1 cellular context compared by ENCODE assay signal in the genomic region with DNA sequence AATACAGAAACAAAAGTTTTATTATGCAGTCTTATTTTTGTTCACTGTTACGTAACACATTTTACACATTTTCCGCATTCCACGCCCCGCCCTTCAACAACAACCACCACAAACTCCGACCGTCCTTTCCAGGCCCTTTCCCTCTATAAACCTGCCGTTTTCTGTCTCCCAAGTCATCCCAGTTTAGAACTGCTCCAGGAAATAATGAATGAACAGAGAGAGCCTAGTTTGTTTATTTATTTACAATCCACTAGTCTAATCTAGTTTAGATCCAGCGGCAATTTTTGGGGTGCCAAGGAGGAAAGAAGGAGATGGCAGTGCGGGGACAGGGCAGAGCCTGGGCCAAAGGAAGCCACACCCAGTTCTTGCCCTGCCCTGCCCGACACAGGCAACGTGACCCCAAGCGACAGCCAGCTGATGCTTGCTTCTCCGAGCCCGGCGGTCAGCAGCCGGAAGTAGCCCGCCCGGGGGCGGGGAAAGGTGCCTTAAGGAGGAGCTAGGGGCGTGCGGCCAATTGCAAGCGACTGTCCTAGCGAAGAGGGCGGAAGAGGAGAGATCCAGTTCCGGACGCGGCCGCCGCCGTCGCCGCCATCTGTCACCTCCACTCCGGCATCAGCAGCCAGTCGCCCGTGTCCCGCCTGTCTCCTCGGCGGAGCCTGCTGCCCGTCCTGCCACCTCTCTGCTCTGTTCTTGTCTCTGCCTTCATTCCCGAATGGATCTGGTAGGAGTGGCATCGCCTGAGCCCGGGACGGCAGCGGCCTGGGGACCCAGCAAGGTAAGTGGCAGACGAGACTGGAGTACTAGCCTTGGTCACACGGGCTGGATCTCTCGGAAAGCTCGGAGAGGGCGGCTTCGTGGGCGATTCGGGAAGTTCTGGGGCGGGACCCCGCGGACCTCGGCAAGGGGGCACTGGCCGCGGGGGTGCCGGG.
TF ChIP-seq lines count a peak whose summit lies in the region.

A gene with protein sequence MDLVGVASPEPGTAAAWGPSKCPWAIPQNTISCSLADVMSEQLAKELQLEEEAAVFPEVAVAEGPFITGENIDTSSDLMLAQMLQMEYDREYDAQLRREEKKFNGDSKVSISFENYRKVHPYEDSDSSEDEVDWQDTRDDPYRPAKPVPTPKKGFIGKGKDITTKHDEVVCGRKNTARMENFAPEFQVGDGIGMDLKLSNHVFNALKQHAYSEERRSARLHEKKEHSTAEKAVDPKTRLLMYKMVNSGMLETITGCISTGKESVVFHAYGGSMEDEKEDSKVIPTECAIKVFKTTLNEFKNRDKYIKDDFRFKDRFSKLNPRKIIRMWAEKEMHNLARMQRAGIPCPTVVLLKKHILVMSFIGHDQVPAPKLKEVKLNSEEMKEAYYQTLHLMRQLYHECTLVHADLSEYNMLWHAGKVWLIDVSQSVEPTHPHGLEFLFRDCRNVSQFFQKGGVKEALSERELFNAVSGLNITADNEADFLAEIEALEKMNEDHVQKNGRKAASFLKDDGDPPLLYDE (plus strand): TSS at position 560 of the 929 bp plus-strand sequence. CDS start 153 bp downstream, at position 713.

TF ChIP-seq in HEK293, 187 proteins besides CTCF, POLR2A, EP300 and RAD21 (continued from another document):
- TF ChIP-seq, protein P1, sequence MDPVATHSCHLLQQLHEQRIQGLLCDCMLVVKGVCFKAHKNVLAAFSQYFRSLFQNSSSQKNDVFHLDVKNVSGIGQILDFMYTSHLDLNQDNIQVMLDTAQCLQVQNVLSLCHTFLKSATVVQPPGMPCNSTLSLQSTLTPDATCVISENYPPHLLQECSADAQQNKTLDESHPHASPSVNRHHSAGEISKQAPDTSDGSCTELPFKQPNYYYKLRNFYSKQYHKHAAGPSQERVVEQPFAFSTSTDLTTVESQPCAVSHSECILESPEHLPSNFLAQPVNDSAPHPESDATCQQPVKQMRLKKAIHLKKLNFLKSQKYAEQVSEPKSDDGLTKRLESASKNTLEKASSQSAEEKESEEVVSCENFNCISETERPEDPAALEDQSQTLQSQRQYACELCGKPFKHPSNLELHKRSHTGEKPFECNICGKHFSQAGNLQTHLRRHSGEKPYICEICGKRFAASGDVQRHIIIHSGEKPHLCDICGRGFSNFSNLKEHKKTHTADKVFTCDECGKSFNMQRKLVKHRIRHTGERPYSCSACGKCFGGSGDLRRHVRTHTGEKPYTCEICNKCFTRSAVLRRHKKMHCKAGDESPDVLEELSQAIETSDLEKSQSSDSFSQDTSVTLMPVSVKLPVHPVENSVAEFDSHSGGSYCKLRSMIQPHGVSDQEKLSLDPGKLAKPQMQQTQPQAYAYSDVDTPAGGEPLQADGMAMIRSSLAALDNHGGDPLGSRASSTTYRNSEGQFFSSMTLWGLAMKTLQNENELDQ (tag by site-specific recombination; IDR thresholded peaks at IDR 0.05; ENCODE audit: low read depth) = no peak
- TF ChIP-seq KLF7 (tag by site-specific recombination; IDR thresholded peaks at IDR 0.05; ENCODE audit: borderline replicate concordance) (peak; percentile 83; the same call in 1 of the 2 replicates), ZNF394 (tag by site-specific recombination; IDR thresholded peaks at IDR 0.05; ENCODE audit: borderline replicate concordance) (no peak), SP3 (tag by site-specific recombination; IDR thresholded peaks at IDR 0.05) (peak; percentile 93), ZFP69B (tag by site-specific recombination; IDR thresholded peaks at IDR 0.05) (no peak), ZNF658 (tag by site-specific recombination; IDR thresholded peaks at IDR 0.05) (no peak), ZNF121 (tag by site-specific recombination; IDR thresholded peaks at IDR 0.05) (no peak), ZNF426 (tag by site-specific recombination; IDR thresholded peaks at IDR 0.05) (no peak), HOXD13 (CRISPR knock-in tag; IDR thresholded peaks at IDR 0.05; ENCODE audit: borderline replicate concordance) (no peak), ZNF133 (tag by site-specific recombination; IDR thresholded peaks at IDR 0.05) (no peak), ZNF239 (tag by site-specific recombination; IDR thresholded peaks at IDR 0.05) (no peak), ZNF561 (tag by site-specific recombination; IDR thresholded peaks at IDR 0.05; ENCODE audit: borderline replicate concordance) (no peak), ZNF747 (tag by site-specific recombination; IDR thresholded peaks at IDR 0.05) (no peak), ZNF626 (tag by site-specific recombination; IDR thresholded peaks at IDR 0.05) (no peak), ZNF610 (tag by site-specific recombination; IDR thresholded peaks at IDR 0.05; ENCODE audit: borderline replicate concordance) (no peak), ZNF404 (tag by site-specific recombination; IDR thresholded peaks at IDR 0.05) (no peak), TRIM28 (IDR thresholded peaks at IDR 0.05; ENCODE audit: borderline replicate concordance, low read length) (no peak), ZNF670 (tag by site-specific recombination; IDR thresholded peaks at IDR 0.05; ENCODE audit: low read depth) (no peak), ZNF501 (tag by site-specific recombination; IDR thresholded peaks at IDR 0.05) (peak; percentile 79), HOXA7 (CRISPR knock-in tag; IDR thresholded peaks at IDR 0.05; ENCODE audit: borderline replicate concordance) (no peak), ZXDB (tag by site-specific recombination; IDR thresholded peaks at IDR 0.05) (peak; percentile 67), ZNF510 (tag by site-specific recombination; IDR thresholded peaks at IDR 0.05; ENCODE audit: insufficient replicate concordance) (no peak), ZNF791 (tag by site-specific recombination; IDR thresholded peaks at IDR 0.05) (no peak), ZNF266 (tag by site-specific recombination; IDR thresholded peaks at IDR 0.05; ENCODE audit: low read depth) (no peak), REPIN1 (tag by site-specific recombination; IDR thresholded peaks at IDR 0.05; ENCODE audit: low read depth) (no peak), ZFP37 (tag by site-specific recombination; IDR thresholded peaks at IDR 0.05) (peak; percentile 43; the same call in 1 of the 2 replicates), ZNF146 (tag by site-specific recombination; IDR thresholded peaks at IDR 0.05) (no peak), ZNF112 (tag by site-specific recombination; IDR thresholded peaks at IDR 0.05) (no peak), ZNF132 (tag by site-specific recombination; IDR thresholded peaks at IDR 0.05; ENCODE audit: borderline replicate concordance) (no peak), ZNF114 (tag by site-specific recombination; IDR thresholded peaks at IDR 0.05) (no peak), WT1 (tag by site-specific recombination; IDR thresholded peaks at IDR 0.05) (0 out of 2 replicates have a peak, but pooled peaks have one; percentile 9), ZNF707 (tag by site-specific recombination; IDR thresholded peaks at IDR 0.05) (no peak), ZNF654 (tag by site-specific recombination; IDR thresholded peaks at IDR 0.05; ENCODE audit: low read depth) (no peak), ZNF514 (tag by site-specific recombination; IDR thresholded peaks at IDR 0.05) (no peak)
- TF ChIP-seq, protein P2, sequence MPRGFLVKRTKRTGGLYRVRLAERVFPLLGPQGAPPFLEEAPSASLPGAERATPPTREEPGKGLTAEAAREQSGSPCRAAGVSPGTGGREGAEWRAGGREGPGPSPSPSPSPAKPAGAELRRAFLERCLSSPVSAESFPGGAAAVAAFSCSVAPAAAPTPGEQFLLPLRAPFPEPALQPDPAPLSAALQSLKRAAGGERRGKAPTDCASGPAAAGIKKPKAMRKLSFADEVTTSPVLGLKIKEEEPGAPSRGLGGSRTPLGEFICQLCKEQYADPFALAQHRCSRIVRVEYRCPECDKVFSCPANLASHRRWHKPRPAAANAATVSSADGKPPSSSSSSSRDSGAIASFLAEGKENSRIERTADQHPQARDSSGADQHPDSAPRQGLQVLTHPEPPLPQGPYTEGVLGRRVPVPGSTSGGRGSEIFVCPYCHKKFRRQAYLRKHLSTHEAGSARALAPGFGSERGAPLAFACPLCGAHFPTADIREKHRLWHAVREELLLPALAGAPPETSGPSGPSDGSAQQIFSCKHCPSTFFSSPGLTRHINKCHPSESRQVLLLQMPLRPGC (tag by site-specific recombination; IDR thresholded peaks at IDR 0.05) = no peak
- TF ChIP-seq, protein P3, sequence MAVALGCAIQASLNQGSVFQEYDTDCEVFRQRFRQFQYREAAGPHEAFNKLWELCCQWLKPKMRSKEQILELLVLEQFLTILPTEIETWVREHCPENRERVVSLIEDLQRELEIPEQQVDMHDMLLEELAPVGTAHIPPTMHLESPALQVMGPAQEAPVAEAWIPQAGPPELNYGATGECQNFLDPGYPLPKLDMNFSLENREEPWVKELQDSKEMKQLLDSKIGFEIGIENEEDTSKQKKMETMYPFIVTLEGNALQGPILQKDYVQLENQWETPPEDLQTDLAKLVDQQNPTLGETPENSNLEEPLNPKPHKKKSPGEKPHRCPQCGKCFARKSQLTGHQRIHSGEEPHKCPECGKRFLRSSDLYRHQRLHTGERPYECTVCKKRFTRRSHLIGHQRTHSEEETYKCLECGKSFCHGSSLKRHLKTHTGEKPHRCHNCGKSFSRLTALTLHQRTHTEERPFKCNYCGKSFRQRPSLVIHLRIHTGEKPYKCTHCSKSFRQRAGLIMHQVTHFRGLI (tag by site-specific recombination; IDR thresholded peaks at IDR 0.05) = no peak
- TF ChIP-seq, protein P4, sequence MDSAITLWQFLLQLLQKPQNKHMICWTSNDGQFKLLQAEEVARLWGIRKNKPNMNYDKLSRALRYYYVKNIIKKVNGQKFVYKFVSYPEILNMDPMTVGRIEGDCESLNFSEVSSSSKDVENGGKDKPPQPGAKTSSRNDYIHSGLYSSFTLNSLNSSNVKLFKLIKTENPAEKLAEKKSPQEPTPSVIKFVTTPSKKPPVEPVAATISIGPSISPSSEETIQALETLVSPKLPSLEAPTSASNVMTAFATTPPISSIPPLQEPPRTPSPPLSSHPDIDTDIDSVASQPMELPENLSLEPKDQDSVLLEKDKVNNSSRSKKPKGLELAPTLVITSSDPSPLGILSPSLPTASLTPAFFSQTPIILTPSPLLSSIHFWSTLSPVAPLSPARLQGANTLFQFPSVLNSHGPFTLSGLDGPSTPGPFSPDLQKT (IDR thresholded peaks at IDR 0.05; ENCODE audit: borderline replicate concordance, low read depth, low read length) = no peak
- TF ChIP-seq, protein P5, sequence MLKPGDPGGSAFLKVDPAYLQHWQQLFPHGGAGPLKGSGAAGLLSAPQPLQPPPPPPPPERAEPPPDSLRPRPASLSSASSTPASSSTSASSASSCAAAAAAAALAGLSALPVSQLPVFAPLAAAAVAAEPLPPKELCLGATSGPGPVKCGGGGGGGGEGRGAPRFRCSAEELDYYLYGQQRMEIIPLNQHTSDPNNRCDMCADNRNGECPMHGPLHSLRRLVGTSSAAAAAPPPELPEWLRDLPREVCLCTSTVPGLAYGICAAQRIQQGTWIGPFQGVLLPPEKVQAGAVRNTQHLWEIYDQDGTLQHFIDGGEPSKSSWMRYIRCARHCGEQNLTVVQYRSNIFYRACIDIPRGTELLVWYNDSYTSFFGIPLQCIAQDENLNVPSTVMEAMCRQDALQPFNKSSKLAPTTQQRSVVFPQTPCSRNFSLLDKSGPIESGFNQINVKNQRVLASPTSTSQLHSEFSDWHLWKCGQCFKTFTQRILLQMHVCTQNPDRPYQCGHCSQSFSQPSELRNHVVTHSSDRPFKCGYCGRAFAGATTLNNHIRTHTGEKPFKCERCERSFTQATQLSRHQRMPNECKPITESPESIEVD (tag by site-specific recombination; IDR thresholded peaks at IDR 0.05) = no peak
